8 cellular contexts compared by ENCODE assay signal in the genomic region with DNA sequence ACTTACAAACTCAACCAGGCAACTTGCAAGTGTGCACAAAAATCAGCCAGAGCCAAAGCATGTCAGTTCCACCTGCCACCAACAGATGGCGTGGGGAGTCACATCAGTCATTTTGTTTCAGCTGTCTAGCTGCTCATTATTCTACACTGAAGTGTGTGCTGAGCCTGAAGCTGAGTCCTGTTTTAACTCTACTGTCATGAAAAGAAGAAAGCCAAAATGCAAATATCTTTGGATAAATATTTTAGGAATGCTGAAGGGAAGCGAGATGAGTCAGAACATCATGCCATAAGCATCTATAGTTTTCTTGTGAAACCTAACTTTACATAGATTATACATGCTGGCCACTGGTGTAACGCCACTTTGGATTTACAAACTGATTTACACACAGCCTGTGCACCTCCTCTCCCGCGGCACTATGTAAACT.
DNase-seq lines count a peak whose midpoint lies in the region; ATAC-seq and TF ChIP-seq lines count a peak whose summit lies in the region.

No MANE protein-coding gene starts in this region.

- H3K4me3 Mint-ChIP-seq in activated B cell treated with CpG ODN at 0.5 μM for 24 hours = no peak overlapping the region

- no peaks in the 10 kb centered on the region for H3K4me1 Mint-ChIP-seq in activated B cell treated with CpG ODN at 0.5 μM for 24 hours

- TF ChIP-seq CTCF in activated B cell treated with CpG ODN at 0.5 μM for 24 hours (IDR thresholded peaks at IDR 0.05) = no peak

- H3K9me3 Mint-ChIP-seq in activated B cell treated with CpG ODN at 0.5 μM for 24 hours = no peaks in the 10 kb centered on the region

- peaks cover 16% of the 10 kb centered on the region for H3K36me3 Mint-ChIP-seq in activated B cell treated with CpG ODN at 0.5 μM for 24 hours (ENCODE audit: low read depth)

- CTCF ChIA-PET in activated B cell treated with CpG ODN at 0.5 μM for 24 hours (lab: Charles Lee) = interaction anchor here (0.6 to 2.1 kb wide), 15 partner anchors 17 to 1092 kb away, joined by 3 to 10 read pairs (median 4); a partner anchor contains a TSS

- DNase-seq in DMS79 treated with DMSO at 0.1 percent for 48 hours (lab: John Stamatoyannopoulos, UW) = peak; percentile 28
- DNase-seq in DMS79 (lab: John Stamatoyannopoulos, UW) = no peak
- peak; percentile 73 to 83 for DNase-seq in NCI-H2081 (lab: John Stamatoyannopoulos, UW)
- peak; percentile 43 for DNase-seq in activated B cell treated with CpG ODN at 0.5 μM for 24 hours
- peak; percentile 24 for DNase-seq in central memory CD4-positive, alpha-beta T cell
- peak; percentile 33 for DNase-seq in kidney glomerular epithelial cell (lab: John Stamatoyannopoulos, UW)
- DNase-seq in stimulated activated CD4-positive, alpha-beta T cell treated with anti-CD3 and anti-CD28 coated beads, Interleukin-2, amount 100 ng/mL, for 4 hours (ENCODE audit: low read depth) = peak; percentile 38

- POLR2A ChIA-PET in activated B cell treated with CpG ODN at 0.5 μM for 24 hours (lab: Charles Lee) = interaction anchor here (0.8 kb wide), 1 partner anchor 12 kb away, joined by 3 read pairs; no protein-coding TSS in a partner anchor

- intact Hi-C loops in activated B cell treated with CpG ODN at 0.5 μM for 24 hours (cut with micrococcal nuclease) = loop anchor here (1.0 kb wide), 3 partner anchors 96 to 278 kb away; no protein-coding TSS in a partner anchor

- peak; percentile 64 for ATAC-seq in activated B cell treated with CpG ODN at 0.5 μM for 24 hours (ENCODE audit: low read depth)
- no peak for ATAC-seq in HG03378 (IDR thresholded peaks at IDR 0.05; ENCODE audit: unreplicated experiment)

- no peaks in the 10 kb centered on the region for H3K27me3 Mint-ChIP-seq in activated B cell treated with CpG ODN at 0.5 μM for 24 hours

- H3K27ac Mint-ChIP-seq in activated B cell treated with CpG ODN at 0.5 μM for 24 hours = no peak overlapping the region
